In genomic region chr16:77288222-77288621, GRCh38 we compare ENCODE assay signal across 16 cellular contexts.
DNase-seq lines count a peak whose midpoint lies in the region; ATAC-seq and TF ChIP-seq lines count a peak whose summit lies in the region.
"Had no signal": no experiment of that assay in that cellular context is flagged by ENCODE, and none has a peak within 500 bp of the region (broad histone marks: within the 10 kb centered on the region; RNA-seq: fewer than 3 reads in every experiment).

No MANE protein-coding gene starts in this region.

- H3K4me1 ChIP-seq in smooth muscle cell (ENCODE audit: low read depth), result peaks cover 9% of the 10 kb centered on the region
- no peaks in the 10 kb centered on the region for H3K4me1 ChIP-seq in esophagus squamous epithelium
- H3K4me1 ChIP-seq: esophagus muscularis mucosa had no signal

- intact Hi-C loops in activated CD4-positive, alpha-beta T cell treated with anti-CD3 and anti-CD28 coated beads for 36 hours (cut with DNase I, micrococcal nuclease), result loop anchor here in 1 of 2 experiments (2.0 kb wide), 1 partner anchor 21 kb away; no protein-coding TSS in a partner anchor
- intact Hi-C loops in esophagus squamous epithelium (cut with DNase I), result no loop called here

- ATAC-seq in activated CD4-positive, alpha-beta T cell treated with anti-CD3 and anti-CD28 coated beads for 36 hours, result peak; percentile 74
- no peak; the same call in 2 of the 3 replicates for ATAC-seq in SK-N-SH treated with all-trans-retinoic acid at 6 μM for 48 hours

- no peak overlapping the region for H2AFZ ChIP-seq in smooth muscle cell (ENCODE audit: low read depth)

- H3K4me1 Mint-ChIP-seq in activated CD4-positive, alpha-beta T cell treated with anti-CD3 and anti-CD28 coated beads for 36 hours, result peaks cover 10% of the 10 kb centered on the region

- H3K4me3 ChIP-seq in smooth muscle cell (no peak overlapping the region), esophagus squamous epithelium (no peak overlapping the region)
- H3K4me3 ChIP-seq: esophagus muscularis mucosa, thoracic aorta had no signal

- no peaks in the 10 kb centered on the region for H3K36me3 Mint-ChIP-seq in activated CD4-positive, alpha-beta T cell treated with anti-CD3 and anti-CD28 coated beads for 36 hours (ENCODE audit: low read depth)
- H3K36me3 Mint-ChIP-seq: activated CD4-positive, alpha-beta memory T cell treated with anti-CD3 and anti-CD28 coated beads for 36 hours had no signal

- no peak for TF ChIP-seq POLR2A in esophagus squamous epithelium (IDR thresholded peaks at IDR 0.05)

- peaks cover 1% of the 10 kb centered on the region for H3K27me3 Mint-ChIP-seq in activated CD4-positive, alpha-beta T cell treated with anti-CD3 and anti-CD28 coated beads for 36 hours
- H3K27me3 Mint-ChIP-seq: activated CD4-positive, alpha-beta memory T cell treated with anti-CD3 and anti-CD28 coated beads for 36 hours had no signal

- H3K9ac ChIP-seq in smooth muscle cell (ENCODE audit: low read depth), result no peak overlapping the region

- H3K79me2 ChIP-seq in smooth muscle cell (ENCODE audit: low read depth), result no peaks in the 10 kb centered on the region

- H3K27ac Mint-ChIP-seq in activated CD4-positive, alpha-beta T cell treated with anti-CD3 and anti-CD28 coated beads for 36 hours, result no peak overlapping the region
- H3K27ac Mint-ChIP-seq: activated CD4-positive, alpha-beta memory T cell treated with anti-CD3 and anti-CD28 coated beads for 36 hours had no signal

- WGBS in smooth muscle cell (ENCODE audit: low lambda C conversion rate), result 15% methylated on average over 3 of the region's 3 CpGs
- 43 to 49% methylated on average over 3 of the region's 3 CpGs for WGBS in esophagus squamous epithelium, 2 donors

- POLR2A ChIA-PET in activated CD4-positive, alpha-beta T cell treated with anti-CD3 and anti-CD28 coated beads for 36 hours (lab: Charles Lee), result interaction anchor here (0.6 kb wide), 1 partner anchor 42 kb away, joined by 3 read pairs; no protein-coding TSS in a partner anchor

- H3K27ac ChIP-seq in smooth muscle cell (ENCODE audit: low read depth) (peak overlapping the region; percentile 86), esophagus squamous epithelium (no peak overlapping the region)
- H3K27ac ChIP-seq: esophagus muscularis mucosa, thoracic aorta had no signal

- no peak overlapping the region for H3K4me3 Mint-ChIP-seq in activated CD4-positive, alpha-beta T cell treated with anti-CD3 and anti-CD28 coated beads for 36 hours
- H3K4me3 Mint-ChIP-seq: activated CD4-positive, alpha-beta memory T cell treated with anti-CD3 and anti-CD28 coated beads for 36 hours had no signal

- H3K36me3 ChIP-seq in smooth muscle cell (ENCODE audit: low read depth) (no peaks in the 10 kb centered on the region), esophagus squamous epithelium (no peaks in the 10 kb centered on the region)
- H3K36me3 ChIP-seq: esophagus muscularis mucosa, thoracic aorta had no signal

- CTCF ChIA-PET in activated CD4-positive, alpha-beta T cell treated with anti-CD3 and anti-CD28 coated beads for 36 hours (lab: Charles Lee), result interaction anchor here (1.6 kb wide), 1 partner anchor 13 kb away, joined by 3 read pairs; no protein-coding TSS in a partner anchor

- no peak for DNase-seq in activated CD4-positive, alpha-beta T cell treated with anti-CD3 and anti-CD28 coated beads for 36 hours
- DNase-seq in activated CD4-positive, alpha-beta T cell treated with anti-CD3 and anti-CD28 coated beads for 4 hours, result no peak
- DNase-seq in fibroblast of the conjunctiva (ENCODE audit: low read depth), result peak; percentile 63
- DNase-seq in smooth muscle cell (lab: John Stamatoyannopoulos, UW; ENCODE audit: unreplicated experiment), result no peak
- DNase-seq in HK-2 (ENCODE audit: unreplicated experiment), result no peak
- DNase-seq in Kasumi-1 (lab: John Stamatoyannopoulos, UW), result no peak
- no peak for DNase-seq in esophagus squamous epithelium (lab: John Stamatoyannopoulos, UW)
- DNase-seq: 8988T; activated CD4-positive, alpha-beta memory T cell treated with anti-CD3 and anti-CD28 coated beads for 36 hours; activated gamma-delta T cell treated with Interleukin-2 at 50 U/mL for 16 hours; cerebellar nuclear complex; DMS153; T-helper 9 cell had no signal

- H3K27me3 ChIP-seq in smooth muscle cell (ENCODE audit: low read depth) (no peaks in the 10 kb centered on the region), esophagus squamous epithelium (no peaks in the 10 kb centered on the region)
- H3K27me3 ChIP-seq: esophagus muscularis mucosa had no signal

- no peaks in the 10 kb centered on the region for H4K20me1 ChIP-seq in smooth muscle cell (ENCODE audit: low read depth)

- H3K9me3 ChIP-seq in smooth muscle cell (replicated peaks; ENCODE audit: low read depth), result no peaks in the 10 kb centered on the region
- no peaks in the 10 kb centered on the region for H3K9me3 ChIP-seq in esophagus squamous epithelium
- H3K9me3 ChIP-seq: esophagus muscularis mucosa, thoracic aorta had no signal

- no peaks in the 10 kb centered on the region for H3K9me3 Mint-ChIP-seq in activated CD4-positive, alpha-beta T cell treated with anti-CD3 and anti-CD28 coated beads for 36 hours (ENCODE audit: low read depth)
- H3K9me3 Mint-ChIP-seq: activated CD4-positive, alpha-beta memory T cell treated with anti-CD3 and anti-CD28 coated beads for 36 hours had no signal

- TF ChIP-seq CTCF in smooth muscle cell (IDR thresholded peaks at IDR 0.05; ENCODE audit: borderline replicate concordance, insufficient read depth, poor library complexity, severe bottlenecking) (no peak), esophagus squamous epithelium (IDR thresholded peaks at IDR 0.05) (no peak)

- H3F3A ChIP-seq in smooth muscle cell (ENCODE audit: low read depth), result peaks cover 16% of the 10 kb centered on the region

- H3K4me2 ChIP-seq in smooth muscle cell, result no peak overlapping the region

TF ChIP-seq in SK-N-SH treated with all-trans-retinoic acid at 6 μM for 48 hours, 23 proteins besides CTCF, POLR2A, EP300 and RAD21:
- TF ChIP-seq TCF4 (CRISPR knock-in tag; IDR thresholded peaks at IDR 0.05; ENCODE audit: borderline replicate concordance) (no peak), BACH2 (CRISPR knock-in tag; IDR thresholded peaks at IDR 0.05; ENCODE audit: borderline replicate concordance) (no peak), ZC3H10 (CRISPR knock-in tag; IDR thresholded peaks at IDR 0.05) (no peak), PPARA (CRISPR knock-in tag; IDR thresholded peaks at IDR 0.05; ENCODE audit: borderline replicate concordance) (no peak), ZNF565 (CRISPR knock-in tag; conservative IDR thresholded peaks at IDR 0.05; ENCODE audit: low read depth) (no peak), ZFP30 (CRISPR knock-in tag; IDR thresholded peaks at IDR 0.05) (no peak), SNAI2 (CRISPR knock-in tag; IDR thresholded peaks at IDR 0.05) (no peak), ARNTL (CRISPR knock-in tag; IDR thresholded peaks at IDR 0.05; ENCODE audit: borderline replicate concordance, low read depth) (no peak), OSR1 (CRISPR knock-in tag; IDR thresholded peaks at IDR 0.05) (no peak), ESRRG (CRISPR knock-in tag; IDR thresholded peaks at IDR 0.05) (no peak), ISL1 (CRISPR knock-in tag; IDR thresholded peaks at IDR 0.05) (peak; percentile 37), GLIS3 (CRISPR knock-in tag; IDR thresholded peaks at IDR 0.05) (no peak), ZFP3 (CRISPR knock-in tag; IDR thresholded peaks at IDR 0.05) (0 out of 2 replicates have a peak, but pooled peaks have one; percentile 18), RARB (CRISPR knock-in tag; IDR thresholded peaks at IDR 0.05) (no peak)
- TF ChIP-seq, protein P1, sequence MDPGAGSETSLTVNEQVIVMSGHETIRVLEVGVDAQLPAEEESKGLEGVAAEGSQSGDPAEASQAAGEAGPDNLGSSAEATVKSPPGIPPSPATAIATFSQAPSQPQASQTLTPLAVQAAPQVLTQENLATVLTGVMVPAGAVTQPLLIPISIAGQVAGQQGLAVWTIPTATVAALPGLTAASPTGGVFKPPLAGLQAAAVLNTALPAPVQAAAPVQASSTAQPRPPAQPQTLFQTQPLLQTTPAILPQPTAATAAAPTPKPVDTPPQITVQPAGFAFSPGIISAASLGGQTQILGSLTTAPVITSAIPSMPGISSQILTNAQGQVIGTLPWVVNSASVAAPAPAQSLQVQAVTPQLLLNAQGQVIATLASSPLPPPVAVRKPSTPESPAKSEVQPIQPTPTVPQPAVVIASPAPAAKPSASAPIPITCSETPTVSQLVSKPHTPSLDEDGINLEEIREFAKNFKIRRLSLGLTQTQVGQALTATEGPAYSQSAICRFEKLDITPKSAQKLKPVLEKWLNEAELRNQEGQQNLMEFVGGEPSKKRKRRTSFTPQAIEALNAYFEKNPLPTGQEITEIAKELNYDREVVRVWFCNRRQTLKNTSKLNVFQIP (CRISPR knock-in tag; IDR thresholded peaks at IDR 0.05; ENCODE audit: borderline replicate concordance, low read depth), result no peak
